1 cellular context compared by ENCODE assay signal in the genomic region with DNA sequence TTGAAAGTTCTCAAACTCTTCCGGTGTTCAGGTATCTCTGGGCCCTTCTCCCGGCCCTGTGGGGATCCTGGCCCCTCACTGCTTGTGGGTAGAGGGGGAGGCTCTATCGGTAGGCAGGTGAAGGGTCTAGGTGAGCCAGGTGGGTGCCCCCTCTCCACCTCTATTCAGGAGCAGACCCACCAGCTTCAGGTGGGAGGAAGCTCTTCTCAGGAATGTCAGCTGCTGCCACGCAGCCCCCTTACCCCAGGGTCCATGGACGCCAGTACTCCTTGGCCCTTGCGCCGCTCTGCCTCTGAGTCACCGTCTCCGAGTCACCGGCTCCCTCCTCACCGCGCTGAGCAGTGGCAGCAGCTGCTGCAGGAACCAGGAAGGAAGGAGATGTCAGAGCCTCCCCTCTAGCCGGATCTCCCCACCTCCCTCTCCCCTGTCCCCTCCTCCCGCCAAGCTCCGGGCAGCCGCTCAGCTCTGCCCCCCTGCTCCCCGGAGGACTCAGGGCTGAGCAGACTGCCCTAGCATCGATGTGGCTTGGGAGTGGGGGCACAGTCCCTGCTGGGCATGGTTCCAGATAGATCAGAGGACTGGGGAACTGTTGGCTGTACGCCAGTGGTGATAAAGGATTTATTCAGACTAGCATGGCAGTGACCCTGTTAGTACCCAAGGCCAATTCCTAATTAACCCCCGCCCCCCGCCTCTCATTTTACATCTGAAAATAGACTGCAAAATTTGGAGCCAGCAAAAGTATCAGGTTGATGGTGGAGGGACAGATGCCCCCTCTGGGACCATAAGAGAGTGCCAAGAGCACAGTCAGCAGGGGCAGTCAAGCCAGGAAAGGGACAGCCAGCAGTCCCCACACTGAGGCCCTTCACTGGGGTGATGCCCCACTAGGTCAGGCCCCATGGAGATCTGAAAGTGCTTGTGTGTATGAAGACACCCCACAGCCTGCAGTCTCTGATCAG.
TF ChIP-seq lines count a peak whose summit lies in the region.

A gene with protein sequence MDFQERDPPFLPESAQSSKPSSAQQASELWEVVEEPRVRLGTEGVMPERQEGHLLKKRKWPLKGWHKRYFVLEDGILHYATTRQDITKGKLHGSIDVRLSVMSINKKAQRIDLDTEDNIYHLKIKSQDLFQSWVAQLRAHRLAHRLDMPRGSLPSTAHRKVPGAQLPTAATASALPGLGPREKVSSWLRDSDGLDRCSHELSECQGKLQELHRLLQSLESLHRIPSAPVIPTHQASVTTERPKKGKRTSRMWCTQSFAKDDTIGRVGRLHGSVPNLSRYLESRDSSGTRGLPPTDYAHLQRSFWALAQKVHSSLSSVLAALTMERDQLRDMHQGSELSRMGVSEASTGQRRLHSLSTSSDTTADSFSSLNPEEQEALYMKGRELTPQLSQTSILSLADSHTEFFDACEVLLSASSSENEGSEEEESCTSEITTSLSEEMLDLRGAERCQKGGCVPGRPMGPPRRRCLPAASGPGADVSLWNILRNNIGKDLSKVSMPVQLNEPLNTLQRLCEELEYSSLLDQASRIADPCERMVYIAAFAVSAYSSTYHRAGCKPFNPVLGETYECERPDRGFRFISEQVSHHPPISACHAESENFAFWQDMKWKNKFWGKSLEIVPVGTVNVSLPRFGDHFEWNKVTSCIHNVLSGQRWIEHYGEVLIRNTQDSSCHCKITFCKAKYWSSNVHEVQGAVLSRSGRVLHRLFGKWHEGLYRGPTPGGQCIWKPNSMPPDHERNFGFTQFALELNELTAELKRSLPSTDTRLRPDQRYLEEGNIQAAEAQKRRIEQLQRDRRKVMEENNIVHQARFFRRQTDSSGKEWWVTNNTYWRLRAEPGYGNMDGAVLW (minus strand): TSS at position 371 of the 956 bp plus-strand sequence. CDS start 1,516 bp downstream, outside the sequence.

TF ChIP-seq in HepG2, 621 proteins besides CTCF, POLR2A, EP300 and RAD21 (continued from another document and continues in another):
- TF ChIP-seq, protein P1, sequence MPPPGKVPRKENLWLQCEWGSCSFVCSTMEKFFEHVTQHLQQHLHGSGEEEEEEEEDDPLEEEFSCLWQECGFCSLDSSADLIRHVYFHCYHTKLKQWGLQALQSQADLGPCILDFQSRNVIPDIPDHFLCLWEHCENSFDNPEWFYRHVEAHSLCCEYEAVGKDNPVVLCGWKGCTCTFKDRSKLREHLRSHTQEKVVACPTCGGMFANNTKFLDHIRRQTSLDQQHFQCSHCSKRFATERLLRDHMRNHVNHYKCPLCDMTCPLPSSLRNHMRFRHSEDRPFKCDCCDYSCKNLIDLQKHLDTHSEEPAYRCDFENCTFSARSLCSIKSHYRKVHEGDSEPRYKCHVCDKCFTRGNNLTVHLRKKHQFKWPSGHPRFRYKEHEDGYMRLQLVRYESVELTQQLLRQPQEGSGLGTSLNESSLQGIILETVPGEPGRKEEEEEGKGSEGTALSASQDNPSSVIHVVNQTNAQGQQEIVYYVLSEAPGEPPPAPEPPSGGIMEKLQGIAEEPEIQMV (CRISPR knock-in tag; IDR thresholded peaks at IDR 0.05; ENCODE audit: low read depth): peak; percentile 73; the same call in 1 of the 2 replicates
- TF ChIP-seq, protein P2, sequence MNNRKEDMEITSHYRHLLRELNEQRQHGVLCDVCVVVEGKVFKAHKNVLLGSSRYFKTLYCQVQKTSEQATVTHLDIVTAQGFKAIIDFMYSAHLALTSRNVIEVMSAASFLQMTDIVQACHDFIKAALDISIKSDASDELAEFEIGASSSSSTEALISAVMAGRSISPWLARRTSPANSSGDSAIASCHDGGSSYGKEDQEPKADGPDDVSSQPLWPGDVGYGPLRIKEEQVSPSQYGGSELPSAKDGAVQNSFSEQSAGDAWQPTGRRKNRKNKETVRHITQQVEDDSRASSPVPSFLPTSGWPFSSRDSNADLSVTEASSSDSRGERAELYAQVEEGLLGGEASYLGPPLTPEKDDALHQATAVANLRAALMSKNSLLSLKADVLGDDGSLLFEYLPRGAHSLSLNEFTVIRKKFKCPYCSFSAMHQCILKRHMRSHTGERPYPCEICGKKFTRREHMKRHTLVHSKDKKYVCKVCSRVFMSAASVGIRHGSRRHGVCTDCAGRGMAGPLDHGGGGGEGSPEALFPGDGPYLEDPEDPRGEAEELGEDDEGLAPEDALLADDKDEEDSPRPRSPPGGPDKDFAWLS (CRISPR knock-in tag; IDR thresholded peaks at IDR 0.05; ENCODE audit: borderline replicate concordance): no peak
- TF ChIP-seq ATAD3A (CRISPR knock-in tag; IDR thresholded peaks at IDR 0.05) (no peak), SETDB1 (CRISPR knock-in tag; IDR thresholded peaks at IDR 0.05; ENCODE audit: borderline replicate concordance) (no peak), ZNF180 (CRISPR knock-in tag; IDR thresholded peaks at IDR 0.05; ENCODE audit: borderline replicate concordance, low read depth) (no peak), TBX3 (IDR thresholded peaks at IDR 0.05; ENCODE audit: borderline replicate concordance) (no peak), KMT2B (CRISPR knock-in tag; IDR thresholded peaks at IDR 0.05) (peak; percentile 75), ZSCAN30 (CRISPR knock-in tag; IDR thresholded peaks at IDR 0.05) (no peak), ZNF570 (CRISPR knock-in tag; IDR thresholded peaks at IDR 0.05; ENCODE audit: borderline replicate concordance) (no peak), GATAD1 (CRISPR knock-in tag; IDR thresholded peaks at IDR 0.05) (peak; percentile 95), SUZ12 (IDR thresholded peaks at IDR 0.05; ENCODE audit: low read depth, low read length) (no peak), ETV6 (CRISPR knock-in tag; conservative IDR thresholded peaks at IDR 0.05) (0 out of 2 replicates have a peak, but pooled peaks have one; percentile 25), ZNF709 (CRISPR knock-in tag; IDR thresholded peaks at IDR 0.05) (no peak), ZC3H13 (CRISPR knock-in tag; IDR thresholded peaks at IDR 0.05) (no peak; the same call in 1 of the 2 replicates), ZEB1 (IDR thresholded peaks at IDR 0.05; ENCODE audit: insufficient replicate concordance, low read depth) (no peak), PCBP1 (IDR thresholded peaks at IDR 0.05; ENCODE audit: borderline replicate concordance, low read depth, low read length) (no peak), SNAPC5 (CRISPR knock-in tag; IDR thresholded peaks at IDR 0.05; ENCODE audit: borderline replicate concordance) (peak; percentile 42; the same call in 1 of the 2 replicates), TAF1 (CRISPR knock-in tag; IDR thresholded peaks at IDR 0.05) (peak; percentile 73), ATF5 (CRISPR knock-in tag; IDR thresholded peaks at IDR 0.05; ENCODE audit: low read depth) (no peak), ZNF264 (CRISPR knock-in tag; IDR thresholded peaks at IDR 0.05) (no peak), HDAC2 (CRISPR knock-in tag; IDR thresholded peaks at IDR 0.05) (peak; percentile 65; the same call in 1 of the 2 replicates), ZNF792 (CRISPR knock-in tag; IDR thresholded peaks at IDR 0.05) (peak; percentile 91), RFX5 (IDR thresholded peaks at IDR 0.05; ENCODE audit: low read depth, low read length) (no peak), GABPB1 (CRISPR knock-in tag; IDR thresholded peaks at IDR 0.05) (peak; percentile 92), ZNF891 (CRISPR knock-in tag; IDR thresholded peaks at IDR 0.05) (no peak), ZBTB7B (CRISPR knock-in tag; IDR thresholded peaks at IDR 0.05) (peak; percentile 49; the same call in 1 of the 2 replicates), SP2 (CRISPR knock-in tag; IDR thresholded peaks at IDR 0.05) (no peak; the same call in 1 of the 2 replicates), ZNF609 (CRISPR knock-in tag; IDR thresholded peaks at IDR 0.05; ENCODE audit: borderline replicate concordance) (peak; percentile 62; the same call in 1 of the 2 replicates), JUND (CRISPR knock-in tag; IDR thresholded peaks at IDR 0.05) (no peak), MEIS1 (CRISPR knock-in tag; IDR thresholded peaks at IDR 0.05; ENCODE audit: borderline replicate concordance) (no peak), AGO1 (IDR thresholded peaks at IDR 0.05; ENCODE audit: low read depth, low read length, poor library complexity, severe bottlenecking) (no peak), ZSCAN20 (CRISPR knock-in tag; IDR thresholded peaks at IDR 0.05; ENCODE audit: borderline replicate concordance) (no peak), SP1 (IDR thresholded peaks at IDR 0.05) (no peak), SP1 (CRISPR knock-in tag; IDR thresholded peaks at IDR 0.05) (no peak; the same call in 1 of the 2 replicates), STAG1 (CRISPR knock-in tag; IDR thresholded peaks at IDR 0.05) (no peak), PHF20 (CRISPR knock-in tag; IDR thresholded peaks at IDR 0.05) (peak; percentile 95), ERF (CRISPR knock-in tag; IDR thresholded peaks at IDR 0.05) (peak; percentile 59; the same call in 1 of the 2 replicates)
- TF ChIP-seq, protein P3, sequence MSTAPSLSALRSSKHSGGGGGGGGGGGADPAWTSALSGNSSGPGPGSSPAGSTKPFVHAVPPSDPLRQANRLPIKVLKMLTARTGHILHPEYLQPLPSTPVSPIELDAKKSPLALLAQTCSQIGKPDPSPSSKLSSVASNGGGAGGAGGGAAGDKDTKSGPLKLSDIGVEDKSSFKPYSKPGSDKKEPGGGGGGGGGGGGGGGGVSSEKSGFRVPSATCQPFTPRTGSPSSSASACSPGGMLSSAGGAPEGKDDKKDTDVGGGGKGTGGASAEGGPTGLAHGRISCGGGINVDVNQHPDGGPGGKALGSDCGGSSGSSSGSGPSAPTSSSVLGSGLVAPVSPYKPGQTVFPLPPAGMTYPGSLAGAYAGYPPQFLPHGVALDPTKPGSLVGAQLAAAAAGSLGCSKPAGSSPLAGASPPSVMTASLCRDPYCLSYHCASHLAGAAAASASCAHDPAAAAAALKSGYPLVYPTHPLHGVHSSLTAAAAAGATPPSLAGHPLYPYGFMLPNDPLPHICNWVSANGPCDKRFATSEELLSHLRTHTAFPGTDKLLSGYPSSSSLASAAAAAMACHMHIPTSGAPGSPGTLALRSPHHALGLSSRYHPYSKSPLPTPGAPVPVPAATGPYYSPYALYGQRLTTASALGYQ (CRISPR knock-in tag; IDR thresholded peaks at IDR 0.05): no peak
- TF ChIP-seq, protein P4, sequence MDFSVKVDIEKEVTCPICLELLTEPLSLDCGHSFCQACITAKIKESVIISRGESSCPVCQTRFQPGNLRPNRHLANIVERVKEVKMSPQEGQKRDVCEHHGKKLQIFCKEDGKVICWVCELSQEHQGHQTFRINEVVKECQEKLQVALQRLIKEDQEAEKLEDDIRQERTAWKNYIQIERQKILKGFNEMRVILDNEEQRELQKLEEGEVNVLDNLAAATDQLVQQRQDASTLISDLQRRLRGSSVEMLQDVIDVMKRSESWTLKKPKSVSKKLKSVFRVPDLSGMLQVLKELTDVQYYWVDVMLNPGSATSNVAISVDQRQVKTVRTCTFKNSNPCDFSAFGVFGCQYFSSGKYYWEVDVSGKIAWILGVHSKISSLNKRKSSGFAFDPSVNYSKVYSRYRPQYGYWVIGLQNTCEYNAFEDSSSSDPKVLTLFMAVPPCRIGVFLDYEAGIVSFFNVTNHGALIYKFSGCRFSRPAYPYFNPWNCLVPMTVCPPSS (IDR thresholded peaks at IDR 0.05): no peak
- TF ChIP-seq, protein P5, sequence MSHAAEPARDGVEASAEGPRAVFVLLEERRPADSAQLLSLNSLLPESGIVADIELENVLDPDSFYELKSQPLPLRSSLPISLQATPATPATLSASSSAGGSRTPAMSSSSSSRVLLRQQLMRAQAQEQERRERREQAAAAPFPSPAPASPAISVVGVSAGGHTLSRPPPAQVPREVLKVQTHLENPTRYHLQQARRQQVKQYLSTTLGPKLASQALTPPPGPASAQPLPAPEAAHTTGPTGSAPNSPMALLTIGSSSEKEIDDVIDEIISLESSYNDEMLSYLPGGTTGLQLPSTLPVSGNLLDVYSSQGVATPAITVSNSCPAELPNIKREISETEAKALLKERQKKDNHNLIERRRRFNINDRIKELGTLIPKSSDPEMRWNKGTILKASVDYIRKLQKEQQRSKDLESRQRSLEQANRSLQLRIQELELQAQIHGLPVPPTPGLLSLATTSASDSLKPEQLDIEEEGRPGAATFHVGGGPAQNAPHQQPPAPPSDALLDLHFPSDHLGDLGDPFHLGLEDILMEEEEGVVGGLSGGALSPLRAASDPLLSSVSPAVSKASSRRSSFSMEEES (CRISPR knock-in tag; IDR thresholded peaks at IDR 0.05): no peak
